In genomic region chr14:104223101-104223809, GRCh38 we compare ENCODE assay signal across 15 cellular contexts.
DNase-seq lines count a peak whose midpoint lies in the region; ATAC-seq, FAIRE-seq and TF ChIP-seq lines count a peak whose summit lies in the region.
"Had no signal": no experiment of that assay in that cellular context is flagged by ENCODE, and none has a peak within 500 bp of the region (broad histone marks: within the 10 kb centered on the region; RNA-seq: fewer than 3 reads in every experiment).

No MANE protein-coding gene starts in this region.

- no peak for TF ChIP-seq EP300 in esophagus muscularis mucosa (IDR thresholded peaks at IDR 0.05)

- WGBS in esophagus muscularis mucosa = 88% methylated on average over 4 of the region's 29 CpGs
- 34 to 35% methylated on average over 27 to 29 of the region's 29 CpGs for WGBS in pancreas, 2 donors

- ATAC-seq in pancreas (peak; percentile 24 to 60 (median 46)), GM19397 (IDR thresholded peaks at IDR 0.05; ENCODE audit: unreplicated experiment) (no peak)

- intact Hi-C loops in esophagus muscularis mucosa (cut with DNase I) (no loop called here), pancreas (cut with DNase I) (no loop called here)

- in situ Hi-C loops in GM13976 (cut with MboI; ENCODE audit: low sequenced_read_pairs, unreplicated experiment) = no loop called here

- no peak for FAIRE-seq in pancreas (lab: Jason Lieb, UNC)

- peak; percentile 74 for DNase-seq in DMS79 (lab: John Stamatoyannopoulos, UW)
- peak; percentile 91 for DNase-seq in NCI-H510A (lab: John Stamatoyannopoulos, UW)
- no peak for DNase-seq in esophagus muscularis mucosa (ENCODE audit: extremely low spot score)
- peak; percentile 29 to 82 (median 56) for DNase-seq in pancreas
- DNase-seq in stimulated activated CD4-positive, alpha-beta T cell treated with anti-CD3 and anti-CD28 coated beads, Interleukin-4, amount 100 ng/mL, for 1 hour = no peak
- DNase-seq in GM13976 (ENCODE audit: low spot score) = no peak
- DNase-seq in HFFc6 = no peak
- DNase-seq: effector CD4-positive, alpha-beta T cell; GOT3; hippocampal formation had no signal

- H3K27ac ChIP-seq in esophagus muscularis mucosa (replicated peaks in 1 of 4) (no peak overlapping the region), pancreas (no peak overlapping the region)
- H3K27ac ChIP-seq: neutrophil, RWPE1, tibial nerve had no signal

- no peak overlapping the region for H3K27ac Mint-ChIP-seq in HFFc6
- H3K27ac Mint-ChIP-seq: activated naive CD8-positive, alpha-beta T cell had no signal

- H3K27me3 ChIP-seq in esophagus muscularis mucosa = peaks cover 0 to 62% (median 5%) of the 10 kb centered on the region in 4 donors
- no peaks in the 10 kb centered on the region for H3K27me3 ChIP-seq in pancreas

- no peaks in the 10 kb centered on the region; the same call in 1 of the 2 replicates for H3K36me3 Mint-ChIP-seq in HFFc6 (ENCODE audit: low read depth)
- H3K36me3 Mint-ChIP-seq: activated naive CD8-positive, alpha-beta T cell had no signal

- no peak for TF ChIP-seq POLR2A in esophagus muscularis mucosa (IDR thresholded peaks at IDR 0.05; ENCODE audit: low read depth)

- TF ChIP-seq CTCF in esophagus muscularis mucosa (IDR thresholded peaks at IDR 0.05) = no peak
- TF ChIP-seq CTCF in pancreas (IDR thresholded peaks at IDR 0.05) = no peak
- no peak for TF ChIP-seq CTCF in GM13976 (IDR thresholded peaks at IDR 0.05; ENCODE audit: borderline replicate concordance, control extremely low read depth, extremely low read depth, insufficient read depth, missing control alignments)
- TF ChIP-seq CTCF in HFFc6 (IDR thresholded peaks at IDR 0.05) = no peak

- H3K9me3 Mint-ChIP-seq in HFFc6 = peaks cover 42% of the 10 kb centered on the region

- H3K9me3 ChIP-seq in esophagus muscularis mucosa (peaks cover 0 to 15% (median 7%) of the 10 kb centered on the region in 4 donors), pancreas (no peaks in the 10 kb centered on the region)
- H3K9me3 ChIP-seq: neutrophil had no signal

- no peaks in the 10 kb centered on the region for H3K36me3 ChIP-seq in esophagus muscularis mucosa
- H3K36me3 ChIP-seq in pancreas = no peaks in the 10 kb centered on the region
- H3K36me3 ChIP-seq: neutrophil, tibial nerve had no signal

- H3K27me3 Mint-ChIP-seq in HFFc6 (ENCODE audit: insufficient read depth) = no peaks in the 10 kb centered on the region; the same call in 1 of the 2 replicates

- peak overlapping the region; percentile 15 to 39 (median 32) for H3K4me3 ChIP-seq in esophagus muscularis mucosa
- H3K4me3 ChIP-seq in pancreas = peak overlapping the region in 1 of 4 donors; percentile 19
- H3K4me3 ChIP-seq: tibial nerve had no signal

- peaks cover 6 to 18% (median 12%) of the 10 kb centered on the region in 4 donors for H3K4me1 ChIP-seq in esophagus muscularis mucosa
- H3K4me1 ChIP-seq in pancreas = peaks cover 0 to 6% (median 0%) of the 10 kb centered on the region in 3 donors

- H3K4me1 Mint-ChIP-seq in HFFc6 (ENCODE audit: low read depth) = no peaks in the 10 kb centered on the region

- H3K4me3 Mint-ChIP-seq in HFFc6 = no peak overlapping the region
- H3K4me3 Mint-ChIP-seq: activated naive CD8-positive, alpha-beta T cell had no signal

Comparison
In these comparisons a context has a peak if more than half of its experiments do, and no peak if none do; other contexts are left out.
1. DNase-seq: peak in DMS79 (single experiment), NCI-H510A (single experiment) and pancreas (6 of 6); none in esophagus muscularis mucosa (single experiment), stimulated activated CD4-positive, alpha-beta T cell treated with anti-CD3 and anti-CD28 coated beads, Interleukin-4, amount 100 ng/mL, for 1 hour (single experiment), GM13976 (single experiment) and HFFc6 (single experiment).